ENCODE assay signal across 8 cellular contexts in the genomic region with DNA sequence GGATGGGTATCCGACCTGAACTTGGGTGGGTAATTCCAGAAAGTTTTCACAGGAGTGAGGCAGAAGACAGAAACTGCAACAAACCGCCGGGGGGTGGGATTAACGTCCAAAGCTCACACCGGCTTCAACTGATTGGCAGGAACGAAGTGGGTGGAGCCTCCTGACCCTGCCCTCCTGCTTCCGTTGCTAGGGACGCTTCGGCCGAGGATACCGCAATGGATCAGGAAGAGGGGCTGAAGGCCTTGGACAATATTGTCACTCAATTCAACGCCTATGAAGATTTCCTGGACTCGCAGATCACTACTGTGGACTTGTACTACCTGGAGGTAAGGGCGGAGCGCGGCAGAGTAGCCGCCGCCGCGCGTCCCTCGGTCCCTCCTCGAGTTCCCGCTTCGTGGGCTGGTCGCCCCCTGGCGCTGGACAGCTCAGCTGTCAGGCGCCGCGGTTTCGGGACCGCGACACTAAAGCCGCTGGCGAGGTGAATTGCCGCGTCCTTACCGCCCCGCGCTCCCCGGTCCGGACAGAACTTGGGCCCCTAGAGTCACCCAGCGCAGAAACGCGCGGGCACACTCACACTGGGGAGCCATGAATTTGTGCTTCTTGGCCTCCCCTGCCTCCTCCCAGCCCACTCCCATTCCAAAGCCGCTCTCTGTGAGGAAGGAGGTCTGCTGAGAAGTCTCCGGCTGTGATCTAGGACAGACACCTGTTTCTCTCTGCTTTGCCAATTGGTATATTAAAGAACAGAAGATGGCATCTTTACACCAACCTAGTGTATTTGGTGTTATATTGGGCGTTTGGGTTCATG. TPM values are rescaled to one million over a fixed set of nuclear protein-coding genes. Genes with fewer than 3 reads are reported as not detected.
DNase-seq lines count a peak whose midpoint lies in the region; ATAC-seq and TF ChIP-seq lines count a peak whose summit lies in the region.

A gene (plus strand): TSS at position 177 of the 805 bp plus-strand sequence.

- H3K27me3 ChIP-seq in SJSA1 (replicated peaks) (no peaks in the 10 kb centered on the region), heart left ventricle (peaks cover 0 to 46% (median 10%) of the 10 kb centered on the region in 9 donors)

- intact Hi-C loops in heart left ventricle (cut with DNase I): loop anchor here in 4 of 10 donors (5.0 to 10.0 kb wide), 3 partner anchors 153 to 1391 kb away; no protein-coding TSS in a partner anchor

- no peaks in the 10 kb centered on the region for H3K36me3 Mint-ChIP-seq in activated naive CD8-positive, alpha-beta T cell treated with anti-CD3 and anti-CD28 coated beads, Interleukin-2, amount 10 ng/mL, durations not matched to agents 7 days and 5 days

- H3K36me3 ChIP-seq in SJSA1 (no peaks in the 10 kb centered on the region), heart left ventricle (no peaks in the 10 kb centered on the region), urinary bladder (ENCODE audit: insufficient read depth) (no peaks in the 10 kb centered on the region)

- in situ Hi-C loops in KBM-7 (cut with MboI; ENCODE audit: low pct_unique_long_range_greater_than_20kb, low sequenced_read_pairs): loop anchor here (25.0 kb wide), 1 partner anchor 1373 kb away; no protein-coding TSS in a partner anchor

- no peak for TF ChIP-seq POLR2A in heart left ventricle (IDR thresholded peaks at IDR 0.05)

- peaks cover 22% of the 10 kb centered on the region for H3K27me3 Mint-ChIP-seq in activated naive CD8-positive, alpha-beta T cell treated with anti-CD3 and anti-CD28 coated beads, Interleukin-2, amount 10 ng/mL, durations not matched to agents 7 days and 5 days

- peaks cover 21% of the 10 kb centered on the region; the same call in 1 of the 2 replicates for H3K4me1 ChIP-seq in SJSA1 (replicated peaks)
- H3K4me1 ChIP-seq in heart left ventricle: peaks cover 0 to 12% (median 5%) of the 10 kb centered on the region in 12 donors
- no peaks in the 10 kb centered on the region for H3K4me1 ChIP-seq in urinary bladder (ENCODE audit: insufficient read depth)

- H3K9me3 ChIP-seq in SJSA1 (replicated peaks) (no peaks in the 10 kb centered on the region), heart left ventricle (no peaks in the 10 kb centered on the region)

- ATAC-seq in GM21786 (IDR thresholded peaks at IDR 0.05; ENCODE audit: unreplicated experiment): peak; percentile 92
- peak; percentile 88 for ATAC-seq in activated naive CD8-positive, alpha-beta T cell treated with anti-CD3 and anti-CD28 coated beads, Interleukin-2, amount 10 ng/mL, durations not matched to agents 7 days and 5 days (ENCODE audit: low read depth)
- peak; percentile 88 to 98 (median 96) for ATAC-seq in heart left ventricle

- POLR2A ChIA-PET in activated naive CD8-positive, alpha-beta T cell treated with anti-CD3 and anti-CD28 coated beads, Interleukin-2, amount 10 ng/mL, durations not matched to agents 7 days and 5 days (lab: Charles Lee): no interaction called here

- peak within 1 kb of the TSS; percentile 55 for H3K4me3 ChIP-seq in SJSA1
- peak within 1 kb of the TSS; percentile 27 to 73 (median 56) for H3K4me3 ChIP-seq in heart left ventricle
- H3K4me3 ChIP-seq in urinary bladder (ENCODE audit: low read depth, low read length): peak within 1 kb of the TSS; percentile 36

- H3K27ac ChIP-seq in SJSA1: no peak within 1 kb of the TSS
- peak within 1 kb of the TSS in 1 of 12 donors; percentile 66 for H3K27ac ChIP-seq in heart left ventricle
- H3K27ac ChIP-seq in urinary bladder (ENCODE audit: low read depth): no peak within 1 kb of the TSS

- WGBS in heart left ventricle, 4 donors: 0 to 1% (median 1%) methylated on average over 23 to 49 of the region's 49 CpGs
- under 1% methylated on average over 49 of the region's 49 CpGs for WGBS in urinary bladder

- no peak within 1 kb of the TSS for H3K27ac Mint-ChIP-seq in activated naive CD8-positive, alpha-beta T cell treated with anti-CD3 and anti-CD28 coated beads, Interleukin-2, amount 10 ng/mL, durations not matched to agents 7 days and 5 days

- peak in 10 of 12 donors; percentile 17 to 63 (median 38) for TF ChIP-seq CTCF in heart left ventricle (IDR thresholded peaks at IDR 0.05)

- peak within 1 kb of the TSS; percentile 88 for H3K4me3 Mint-ChIP-seq in activated naive CD8-positive, alpha-beta T cell treated with anti-CD3 and anti-CD28 coated beads, Interleukin-2, amount 10 ng/mL, durations not matched to agents 7 days and 5 days

- peaks cover 6% of the 10 kb centered on the region for H3K4me1 Mint-ChIP-seq in activated naive CD8-positive, alpha-beta T cell treated with anti-CD3 and anti-CD28 coated beads, Interleukin-2, amount 10 ng/mL, durations not matched to agents 7 days and 5 days

- DNase-seq in Daoy (ENCODE audit: low read depth) (peak; percentile 86), KBM-7 (peak; percentile 95), SJSA1 (ENCODE audit: low read depth in 1 of 2, low spot score in 2 of 2) (peak; percentile 95 to 97), heart left ventricle (peak; percentile 72 to 88 (median 82)), pons (ENCODE audit: low spot score) (peak; percentile 63)
- DNase-seq in activated naive CD8-positive, alpha-beta T cell treated with anti-CD3 and anti-CD28 coated beads, Interleukin-2, amount 10 ng/mL, durations not matched to agents 7 days and 5 days: peak; percentile 61

- no peaks in the 10 kb centered on the region for H3K9me3 Mint-ChIP-seq in activated naive CD8-positive, alpha-beta T cell treated with anti-CD3 and anti-CD28 coated beads, Interleukin-2, amount 10 ng/mL, durations not matched to agents 7 days and 5 days

RNA-seq across cellular contexts. Expression of the gene that starts here (rescaled TPM):
- total RNA-seq in Daoy (2014; rRNA removed; shearing (Covaris generic)): 2.5 TPM in 1 of 2 replicates, not detected in the other
- 0.88 and 2.3 TPM in 2 replicates for total RNA-seq in SJSA1 (2014; rRNA removed; shearing (Covaris generic))
- total RNA-seq in activated naive CD8-positive, alpha-beta T cell treated with anti-CD3 and anti-CD28 coated beads, Interleukin-2, amount 10 ng/mL, durations not matched to agents 7 days and 5 days: not detected
- total RNA-seq in heart left ventricle: under 1 TPM in 1 of 9 donors, not detected in 8; 0.25 TPM
- polyA plus RNA-seq in heart left ventricle: not detected
- total RNA-seq in urinary bladder: not detected
- not detected for polyA plus RNA-seq in urinary bladder

Comparison
In these comparisons a context has a peak if more than half of its experiments do, and no peak if none do; other contexts are left out.
1. Peak in DNase-seq and ATAC-seq in activated naive CD8-positive, alpha-beta T cell treated with anti-CD3 and anti-CD28 coated beads, Interleukin-2, amount 10 ng/mL, durations not matched to agents 7 days and 5 days; RNA of the gene not detected or under 1 TPM.
2. Peak in DNase-seq, ATAC-seq and H3K4me3 ChIP-seq in heart left ventricle; RNA of the gene not detected or under 1 TPM.